In genomic region chr1:11272842-11273594, GRCh38 we compare ENCODE assay signal across 1 cellular context.
TF ChIP-seq lines count a peak whose summit lies in the region.

TSS of gene UBIAD1 (plus strand) at chr1:11273198. CDS start at chr1:11273532, 334 bp downstream.

TF ChIP-seq in HEK293, 187 proteins besides CTCF, POLR2A, EP300 and RAD21 (continued from another document and continues in another):
- no peak for TF ChIP-seq ZBTB6 (tag by site-specific recombination; IDR thresholded peaks at IDR 0.05)
- peak; percentile 36; the same call in 1 of the 2 replicates for TF ChIP-seq TSHZ1 (tag by site-specific recombination; IDR thresholded peaks at IDR 0.05; ENCODE audit: borderline replicate concordance)
- peak; percentile 95 for TF ChIP-seq KLF9 (tag by site-specific recombination; IDR thresholded peaks at IDR 0.05; ENCODE audit: low read depth)
- TF ChIP-seq ZNF580 (tag by site-specific recombination; IDR thresholded peaks at IDR 0.05): peak; percentile 81
- peak; percentile 89; the same call in 1 of the 2 replicates for TF ChIP-seq ZNF561 (tag by site-specific recombination; IDR thresholded peaks at IDR 0.05; ENCODE audit: borderline replicate concordance)
- peak; percentile 84 for TF ChIP-seq ZSCAN30 (tag by site-specific recombination; IDR thresholded peaks at IDR 0.05)
- TF ChIP-seq ZNF391 (tag by site-specific recombination; IDR thresholded peaks at IDR 0.05; ENCODE audit: borderline replicate concordance, low read depth): peak; percentile 83; the same call in 1 of the 2 replicates
- peak; percentile 89 for TF ChIP-seq KLF17 (tag by site-specific recombination; IDR thresholded peaks at IDR 0.05)
- TF ChIP-seq ZNF223 (tag by site-specific recombination; IDR thresholded peaks at IDR 0.05): no peak
- no peak for TF ChIP-seq ZNF140 (tag by site-specific recombination; IDR thresholded peaks at IDR 0.05)
- 0 out of 2 replicates have a peak, but pooled peaks have one; percentile 18 for TF ChIP-seq ZNF341 (tag by site-specific recombination; IDR thresholded peaks at IDR 0.05; ENCODE audit: low read depth)
- no peak; the same call in 1 of the 2 replicates for TF ChIP-seq ZNF777 (tag by site-specific recombination; IDR thresholded peaks at IDR 0.05; ENCODE audit: borderline replicate concordance)
- TF ChIP-seq GLIS1 (tag by site-specific recombination; IDR thresholded peaks at IDR 0.05): no peak; the same call in 1 of the 2 replicates
- TF ChIP-seq ZNF76 (tag by site-specific recombination; IDR thresholded peaks at IDR 0.05; ENCODE audit: borderline replicate concordance, low read depth): peak; percentile 76
- peak; percentile 71 for TF ChIP-seq ZNF843 (tag by site-specific recombination; IDR thresholded peaks at IDR 0.05)
- no peak for TF ChIP-seq PRDM2 (tag by site-specific recombination; IDR thresholded peaks at IDR 0.05; ENCODE audit: borderline replicate concordance)
- no peak for TF ChIP-seq ZNF16 (tag by site-specific recombination; IDR thresholded peaks at IDR 0.05; ENCODE audit: low read depth)
- peak; percentile 98 for TF ChIP-seq ZBTB11 (tag by site-specific recombination; conservative IDR thresholded peaks at IDR 0.05; ENCODE audit: low read depth)
- 0 out of 2 replicates have a peak, but pooled peaks have one; percentile 28 for TF ChIP-seq MYNN (tag by site-specific recombination; IDR thresholded peaks at IDR 0.05; ENCODE audit: borderline replicate concordance)
- TF ChIP-seq ZNF488 (tag by site-specific recombination; IDR thresholded peaks at IDR 0.05): no peak
- peak; percentile 97 for TF ChIP-seq KLF10 (tag by site-specific recombination; IDR thresholded peaks at IDR 0.05)
- TF ChIP-seq ZNF513 (tag by site-specific recombination; IDR thresholded peaks at IDR 0.05): peak; percentile 36; the same call in 1 of the 2 replicates
- TF ChIP-seq HIC1 (tag by site-specific recombination; IDR thresholded peaks at IDR 0.05): 0 out of 2 replicates have a peak, but pooled peaks have one; percentile 33
- TF ChIP-seq OVOL3 (tag by site-specific recombination; IDR thresholded peaks at IDR 0.05): peak; percentile 34; the same call in 1 of the 2 replicates
- no peak for TF ChIP-seq ZNF221 (tag by site-specific recombination; IDR thresholded peaks at IDR 0.05; ENCODE audit: borderline replicate concordance)
- TF ChIP-seq ZNF585B (tag by site-specific recombination; IDR thresholded peaks at IDR 0.05): no peak; the same call in 1 of the 2 replicates
